13 cellular contexts compared by ENCODE assay signal in the genomic region with DNA sequence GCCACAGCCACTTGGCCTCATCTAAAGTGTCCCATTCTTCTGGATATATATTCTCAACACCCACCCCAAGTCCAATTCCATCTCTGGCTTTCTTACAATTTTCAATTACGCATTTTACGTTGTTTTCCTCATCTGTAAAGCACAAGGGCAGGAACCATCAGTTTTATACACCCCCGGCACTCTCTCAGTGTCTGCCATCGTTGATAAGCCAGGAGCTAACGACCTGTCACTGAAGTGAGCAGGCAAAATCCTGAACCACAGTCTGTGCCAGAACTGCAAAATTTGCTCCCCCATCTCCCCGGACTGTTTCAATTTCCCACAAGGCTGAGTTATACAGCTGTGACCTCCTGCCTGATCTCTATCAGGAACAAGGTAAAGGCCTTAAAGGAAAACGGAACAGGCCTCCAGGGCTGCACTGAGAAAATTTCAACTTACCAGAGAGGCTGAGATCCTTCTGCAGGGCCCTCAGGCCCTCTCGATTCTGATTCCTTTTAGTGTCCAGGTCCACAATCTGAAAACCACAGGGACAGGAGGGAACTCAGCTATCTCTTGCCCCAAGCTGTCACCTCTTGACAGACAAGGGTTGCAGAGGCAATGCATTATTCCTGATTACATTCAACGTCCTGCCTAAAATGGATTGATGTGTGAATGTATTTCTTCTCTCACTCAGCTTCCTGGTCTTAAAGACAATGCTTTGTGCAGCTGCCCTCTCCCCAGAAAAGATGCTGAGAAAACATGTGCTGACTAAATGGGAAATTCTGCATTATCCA. TPM values are rescaled to one million over a fixed set of nuclear protein-coding genes. Genes with fewer than 3 reads are reported as not detected.
DNase-seq lines count a peak whose midpoint lies in the region; ATAC-seq and TF ChIP-seq lines count a peak whose summit lies in the region.
"Had no signal": no experiment of that assay in that cellular context is flagged by ENCODE, and none has a peak within 500 bp of the region (broad histone marks: within the 10 kb centered on the region; RNA-seq: fewer than 3 reads in every experiment).

No MANE protein-coding gene starts in this region.

- no peaks in the 10 kb centered on the region for H3K9me3 ChIP-seq in CD4-positive, alpha-beta memory T cell (ENCODE audit: control insufficient read depth in 1 of 2, low read length in 2 of 2)
- H3K9me3 ChIP-seq in IMR-90 (ENCODE audit: control insufficient read depth, insufficient read depth, low read length), result peaks cover 2% of the 10 kb centered on the region; the same call in 1 of the 2 replicates
- peaks cover 0 to 5% (median 0%) of the 10 kb centered on the region in 3 experiments for H3K9me3 ChIP-seq in naive thymus-derived CD4-positive, alpha-beta T cell (ENCODE audit: control insufficient read depth in 2 of 3, low read length in 3 of 3)
- H3K9me3 ChIP-seq in trophoblast cell (ENCODE audit: insufficient read depth, low read depth, low read length), result peaks cover 9% of the 10 kb centered on the region

- no peak overlapping the region for H2BK15ac ChIP-seq in IMR-90 (ENCODE audit: low read depth, low read length)

- 72% methylated on average over 7 of the region's 9 CpGs; no CpG with 5 or more reads in 1 of the 2 experiments for WGBS in IMR-90 (ENCODE audit: extremely low coverage in 2 of 2, insufficient read length in 1 of 2), 2 experiments
- no CpG with 5 or more reads among the region's 9 CpGs for WGBS in trophoblast cell (ENCODE audit: extremely low coverage, insufficient coverage, insufficient read length)

- peak overlapping the region in 3 of 7 donors; percentile 19 to 97 (median 20) for H3K27ac Mint-ChIP-seq in CD4-positive, alpha-beta memory T cell
- H3K27ac Mint-ChIP-seq in activated naive CD8-positive, alpha-beta T cell treated with anti-CD3 and anti-CD28 coated beads, Interleukin-2, amount 10 ng/mL, durations not matched to agents 7 days and 5 days, result no peak overlapping the region
- peak overlapping the region in 5 of 9 donors; percentile 11 to 94 (median 49) for H3K27ac Mint-ChIP-seq in naive thymus-derived CD4-positive, alpha-beta T cell

- H3K79me2 ChIP-seq in trophoblast cell (ENCODE audit: control insufficient read depth, insufficient read depth, low read length, poor library complexity), result peaks cover 8% of the 10 kb centered on the region

- H3K36me3 ChIP-seq in CD4-positive, alpha-beta memory T cell (ENCODE audit: insufficient read depth, low read length), result peaks cover 42% of the 10 kb centered on the region
- H3K36me3 ChIP-seq in IMR-90 (ENCODE audit: control insufficient read depth, insufficient read depth, low read length), result peaks cover 36% of the 10 kb centered on the region
- peaks cover 22 to 52% (median 23%) of the 10 kb centered on the region in 3 experiments for H3K36me3 ChIP-seq in naive thymus-derived CD4-positive, alpha-beta T cell (ENCODE audit: control insufficient read depth in 2 of 3, insufficient read depth in 3 of 3, low read length in 3 of 3)
- H3K36me3 ChIP-seq in trophoblast cell (ENCODE audit: control insufficient read depth in 1 of 2, insufficient read depth in 2 of 2, low read length in 2 of 2), result peaks cover 26 to 38% of the 10 kb centered on the region in 2 experiments

- H3K9me1 ChIP-seq in IMR-90 (ENCODE audit: insufficient read depth, low read length), result no peaks in the 10 kb centered on the region

- no peak for TF ChIP-seq POLR2A in IMR-90 (IDR thresholded peaks at IDR 0.05; ENCODE audit: low read depth, low read length)

- H4K91ac ChIP-seq in IMR-90 (ENCODE audit: insufficient read depth, low read depth, low read length) (no peak overlapping the region), trophoblast cell (ENCODE audit: low read depth, low read length) (no peak overlapping the region)

- peak in 1 of 5 donors; percentile 33 for DNase-seq in CD4-positive, alpha-beta memory T cell
- no peak for DNase-seq in IMR-90
- DNase-seq in activated naive CD8-positive, alpha-beta T cell treated with anti-CD3 and anti-CD28 coated beads, Interleukin-2, amount 10 ng/mL, durations not matched to agents 7 days and 5 days, result no peak
- DNase-seq in naive thymus-derived CD4-positive, alpha-beta T cell, result no peak
- DNase-seq in NCI-H345 treated with DMSO at 0.1 percent for 48 hours (lab: John Stamatoyannopoulos, UW; ENCODE audit: unreplicated experiment), result no peak
- DNase-seq in trophoblast cell, result no peak
- DNase-seq: brain microvascular endothelial cell, NCI-H526 had no signal

- H2AK5ac ChIP-seq in IMR-90 (ENCODE audit: low read depth, low read length) (no peak overlapping the region), trophoblast cell (ENCODE audit: low read length) (no peak overlapping the region)

- H3K4me3 Mint-ChIP-seq in CD4-positive, alpha-beta memory T cell, result peak overlapping the region; percentile 96 to 100 (median 98)
- H3K4me3 Mint-ChIP-seq in activated naive CD8-positive, alpha-beta T cell treated with anti-CD3 and anti-CD28 coated beads, Interleukin-2, amount 10 ng/mL, durations not matched to agents 7 days and 5 days, result peak overlapping the region; percentile 99
- peak overlapping the region; percentile 90 to 100 (median 98) for H3K4me3 Mint-ChIP-seq in naive thymus-derived CD4-positive, alpha-beta T cell

- peaks cover 6 to 7% of the 10 kb centered on the region in 2 donors for H3K27me3 Mint-ChIP-seq in CD4-positive, alpha-beta memory T cell
- peaks cover 5% of the 10 kb centered on the region for H3K27me3 Mint-ChIP-seq in activated naive CD8-positive, alpha-beta T cell treated with anti-CD3 and anti-CD28 coated beads, Interleukin-2, amount 10 ng/mL, durations not matched to agents 7 days and 5 days
- H3K27me3 Mint-ChIP-seq in naive thymus-derived CD4-positive, alpha-beta T cell, result peaks cover 0 to 6% (median 0%) of the 10 kb centered on the region in 5 donors

- H3K4me1 ChIP-seq in CD4-positive, alpha-beta memory T cell (ENCODE audit: insufficient read depth, low read length), result peaks cover 23% of the 10 kb centered on the region
- H3K4me1 ChIP-seq in IMR-90 (ENCODE audit: control insufficient read depth, insufficient read depth, low read length), result peaks cover 6% of the 10 kb centered on the region
- H3K4me1 ChIP-seq in naive thymus-derived CD4-positive, alpha-beta T cell (ENCODE audit: control insufficient read depth in 2 of 2, insufficient read depth in 2 of 2, low read length in 2 of 2), result peaks cover 6 to 12% of the 10 kb centered on the region in 2 donors
- peaks cover 0 to 9% of the 10 kb centered on the region in 2 experiments for H3K4me1 ChIP-seq in trophoblast cell (ENCODE audit: control insufficient read depth in 1 of 2, insufficient read depth in 2 of 2, low read length in 2 of 2)

- H3K4ac ChIP-seq in IMR-90 (ENCODE audit: low read depth, low read length) (no peak overlapping the region), trophoblast cell (ENCODE audit: low read depth, low read length) (no peak overlapping the region)

- no peak overlapping the region for H3K56ac ChIP-seq in IMR-90 (ENCODE audit: extremely low read depth, insufficient read depth, low read length)

- H3K23ac ChIP-seq in IMR-90 (ENCODE audit: low read depth, low read length) (no peak overlapping the region), trophoblast cell (ENCODE audit: low read length) (no peak overlapping the region)

- POLR2A ChIA-PET in CD4-positive, alpha-beta memory T cell (lab: Charles Lee; ENCODE audit: partially characterized antibody), result no interaction called here
- POLR2A ChIA-PET in IMR-90 (lab: Charles Lee; ENCODE audit: unreplicated experiment), result no interaction called here
- POLR2A ChIA-PET in activated naive CD8-positive, alpha-beta T cell treated with anti-CD3 and anti-CD28 coated beads, Interleukin-2, amount 10 ng/mL, durations not matched to agents 7 days and 5 days (lab: Charles Lee), result no interaction called here
- POLR2A ChIA-PET in naive thymus-derived CD4-positive, alpha-beta T cell (lab: Charles Lee), result interaction anchor here (0.6 to 1.3 kb wide), 2 partner anchors 8 to 76 kb away, joined by 3 to 4 read pairs; no protein-coding TSS in a partner anchor

- H2BK20ac ChIP-seq in IMR-90 (ENCODE audit: low read depth, low read length), result no peak overlapping the region

- H3K79me1 ChIP-seq in IMR-90 (ENCODE audit: low read depth in 1 of 2, low read length in 2 of 2) (peaks cover 16 to 30% of the 10 kb centered on the region in 2 experiments), trophoblast cell (ENCODE audit: low read length) (peaks cover 4% of the 10 kb centered on the region)

- H2BK120ac ChIP-seq in IMR-90 (ENCODE audit: low read depth, low read length) (no peak overlapping the region), trophoblast cell (ENCODE audit: insufficient read depth, low read length, poor library complexity) (no peak overlapping the region)

- no peak overlapping the region for H4K5ac ChIP-seq in IMR-90 (ENCODE audit: low read depth, low read length)

- H2BK12ac ChIP-seq in trophoblast cell (ENCODE audit: low read length), result no peak overlapping the region

- H4K20me1 ChIP-seq in IMR-90 (ENCODE audit: insufficient read depth, low read length), result no peaks in the 10 kb centered on the region; the same call in 1 of the 2 replicates

- no peak for TF ChIP-seq CTCF in IMR-90 (conservative IDR thresholded peaks at IDR 0.05; ENCODE audit: low read depth, low read length)

- no peak for TF ChIP-seq RAD21 in IMR-90 (IDR thresholded peaks at IDR 0.05; ENCODE audit: low read length)

- H3K9ac ChIP-seq in IMR-90 (ENCODE audit: low read depth, low read length), result peak overlapping the region; percentile 6; the same call in 1 of the 2 replicates
- H3K9ac ChIP-seq in trophoblast cell (ENCODE audit: low read length), result no peak overlapping the region

- no peak overlapping the region for H2AK9ac ChIP-seq in IMR-90 (replicated peaks; ENCODE audit: low read depth, low read length, poor library complexity)

- no peaks in the 10 kb centered on the region for H3K27me3 ChIP-seq in CD4-positive, alpha-beta memory T cell (ENCODE audit: insufficient read depth, low read length)
- H3K27me3 ChIP-seq in IMR-90 (ENCODE audit: control insufficient read depth, insufficient read depth, low read length) (no peaks in the 10 kb centered on the region; the same call in 1 of the 2 replicates), trophoblast cell (ENCODE audit: insufficient read depth, low read length) (no peaks in the 10 kb centered on the region)
- H3K27me3 ChIP-seq in naive thymus-derived CD4-positive, alpha-beta T cell (ENCODE audit: control insufficient read depth in 2 of 2, insufficient read depth in 2 of 2, low read length in 2 of 2), result no peaks in the 10 kb centered on the region
- H3K27me3 ChIP-seq: brain microvascular endothelial cell had no signal

- intact Hi-C loops in CD4-positive, alpha-beta memory T cell (cut with micrococcal nuclease), result loop anchor here (5.0 kb wide), 1 partner anchor 157 kb away; a partner anchor contains a TSS
- intact Hi-C loops in IMR-90 (cut with micrococcal nuclease), result no loop called here
- intact Hi-C loops in naive thymus-derived CD4-positive, alpha-beta T cell (cut with micrococcal nuclease), result no loop called here

- no peak overlapping the region for H3K27ac ChIP-seq in CD4-positive, alpha-beta memory T cell (ENCODE audit: low read depth, low read length)
- H3K27ac ChIP-seq in IMR-90 (ENCODE audit: insufficient read depth, low read length), result no peak overlapping the region
- no peak overlapping the region for H3K27ac ChIP-seq in naive thymus-derived CD4-positive, alpha-beta T cell (ENCODE audit: low read depth, low read length)
- H3K27ac ChIP-seq in trophoblast cell (ENCODE audit: low read depth, low read length), result no peak overlapping the region
- H3K27ac ChIP-seq: brain microvascular endothelial cell had no signal

- H3K4me3 ChIP-seq in CD4-positive, alpha-beta memory T cell (ENCODE audit: low read length in 2 of 2), result no peak overlapping the region
- H3K4me3 ChIP-seq in IMR-90 (ENCODE audit: insufficient read depth, low read depth, low read length) (no peak overlapping the region; the same call in 1 of the 2 replicates), trophoblast cell (ENCODE audit: low read depth, low read length) (no peak overlapping the region)
- H3K4me3 ChIP-seq in naive thymus-derived CD4-positive, alpha-beta T cell (ENCODE audit: low read length), result no peak overlapping the region

- H3K4me1 Mint-ChIP-seq in CD4-positive, alpha-beta memory T cell, result peaks cover 22 to 40% (median 31%) of the 10 kb centered on the region in 4 donors
- peaks cover 23% of the 10 kb centered on the region for H3K4me1 Mint-ChIP-seq in activated naive CD8-positive, alpha-beta T cell treated with anti-CD3 and anti-CD28 coated beads, Interleukin-2, amount 10 ng/mL, durations not matched to agents 7 days and 5 days
- peaks cover 17 to 37% (median 35%) of the 10 kb centered on the region in 7 donors for H3K4me1 Mint-ChIP-seq in naive thymus-derived CD4-positive, alpha-beta T cell

- H2BK5ac ChIP-seq in IMR-90 (ENCODE audit: low read depth, low read length, poor library complexity, severe bottlenecking) (no peak overlapping the region), trophoblast cell (ENCODE audit: low read depth, low read length, poor library complexity) (no peak overlapping the region)

- H3K9me3 Mint-ChIP-seq in CD4-positive, alpha-beta memory T cell, result peaks cover 0 to 2% (median 0%) of the 10 kb centered on the region in 8 donors
- no peaks in the 10 kb centered on the region for H3K9me3 Mint-ChIP-seq in activated naive CD8-positive, alpha-beta T cell treated with anti-CD3 and anti-CD28 coated beads, Interleukin-2, amount 10 ng/mL, durations not matched to agents 7 days and 5 days
- H3K9me3 Mint-ChIP-seq in naive thymus-derived CD4-positive, alpha-beta T cell, result peaks cover 0 to 5% (median 0%) of the 10 kb centered on the region in 11 donors
- H3K9me3 Mint-ChIP-seq: IgD-negative memory B cell had no signal

- in situ Hi-C loops in IMR-90 (cut with MboI; ENCODE audit: low sequenced_read_pairs), result loop anchor here (10.0 kb wide), 2 partner anchors 95 to 125 kb away; no protein-coding TSS in a partner anchor

- CTCF ChIA-PET in CD4-positive, alpha-beta memory T cell (lab: Charles Lee; ENCODE audit: partially characterized antibody), result interaction anchor here (5.7 kb wide), 1 partner anchor 97 kb away, joined by 101 read pairs; no protein-coding TSS in a partner anchor
- CTCF ChIA-PET in IMR-90 (lab: Yijun Ruan, JAX), result interaction anchor here (1.1 kb wide), 1 partner anchor 104 kb away, joined by 4 read pairs; no protein-coding TSS in a partner anchor
- CTCF ChIA-PET in naive thymus-derived CD4-positive, alpha-beta T cell (lab: Charles Lee), result interaction anchor here (0.7 to 1.3 kb wide), 4 partner anchors 10 to 127 kb away, joined by 3 to 6 read pairs (median 4); no protein-coding TSS in a partner anchor

- dilution Hi-C loops in IMR-90 (cut with HindIII; ENCODE audit: low sequenced_read_pairs, unreplicated experiment), result no loop called here

- BruUV-seq in IMR-90 (replicated peaks; lab: Mats Ljungman, UMichigan), result no TSS peak

- H4K12ac ChIP-seq in trophoblast cell (ENCODE audit: low read depth, low read length), result no peak overlapping the region

- H4K8ac ChIP-seq in IMR-90 (ENCODE audit: low read depth in 2 of 2, low read length in 2 of 2), result no peak overlapping the region
- H4K8ac ChIP-seq in trophoblast cell (ENCODE audit: low read depth, low read length), result no peak overlapping the region

- no peak overlapping the region for H3K14ac ChIP-seq in IMR-90 (replicated peaks; ENCODE audit: low read depth, low read length)
- H3K14ac ChIP-seq in trophoblast cell (ENCODE audit: low read length), result no peak overlapping the region

- H2AFZ ChIP-seq in IMR-90 (replicated peaks; ENCODE audit: low read length, poor library complexity), result no peak overlapping the region
- H2AFZ ChIP-seq in trophoblast cell (ENCODE audit: insufficient read depth, low read length, poor library complexity), result no peak overlapping the region

- peaks cover 24 to 50% of the 10 kb centered on the region in 2 donors for H3K36me3 Mint-ChIP-seq in CD4-positive, alpha-beta memory T cell
- peaks cover 28% of the 10 kb centered on the region for H3K36me3 Mint-ChIP-seq in activated naive CD8-positive, alpha-beta T cell treated with anti-CD3 and anti-CD28 coated beads, Interleukin-2, amount 10 ng/mL, durations not matched to agents 7 days and 5 days
- peaks cover 3 to 30% (median 24%) of the 10 kb centered on the region in 5 donors for H3K36me3 Mint-ChIP-seq in naive thymus-derived CD4-positive, alpha-beta T cell

- H3K18ac ChIP-seq in IMR-90 (ENCODE audit: low read depth, low read length), result no peak overlapping the region
- H3K18ac ChIP-seq in trophoblast cell (ENCODE audit: low read length), result no peak overlapping the region

- ATAC-seq in IMR-90 (ENCODE audit: low read depth) (no peak), HG03520 (IDR thresholded peaks at IDR 0.05; ENCODE audit: unreplicated experiment) (no peak), GM19452 (IDR thresholded peaks at IDR 0.05; ENCODE audit: unreplicated experiment) (no peak)
- ATAC-seq in activated naive CD8-positive, alpha-beta T cell treated with anti-CD3 and anti-CD28 coated beads, Interleukin-2, amount 10 ng/mL, durations not matched to agents 7 days and 5 days (ENCODE audit: low read depth), result no peak
- ATAC-seq in naive thymus-derived CD4-positive, alpha-beta T cell, result no peak
- ATAC-seq: gastroesophageal sphincter had no signal

- no peak overlapping the region for H3K4me2 ChIP-seq in IMR-90 (ENCODE audit: low read depth, low read length)
- no peak overlapping the region for H3K4me2 ChIP-seq in trophoblast cell (ENCODE audit: low read length)

RNA-seq across cellular contexts. Expression of a gene that starts 1.8 kb away (rescaled TPM):
- 10 to 100 TPM; 12.6 to 13.8 TPM for total RNA-seq in CD4-positive, alpha-beta memory T cell
- polyA plus RNA-seq in CD4-positive, alpha-beta memory T cell, result 10 to 100 TPM; 12.7 to 16.8 TPM
- 5.0 and 5.8 TPM in 2 replicates for total RNA-seq in IMR-90 (2012; rRNA removed)
- polyA plus RNA-seq in IMR-90 (2012; rRNA removed), result 15.7 and 16.0 TPM in 2 replicates
- polyA plus RNA-seq in IMR-90 (2012; cell fraction: cytosol; rRNA removed), result 12.2 and 15.0 TPM in 2 replicates
- 6.9 and 8.3 TPM in 2 replicates for polyA plus RNA-seq in IMR-90 (2012; cell fraction: nucleus; rRNA removed; ENCODE audit: low replicate concordance)
- 10 to 100 TPM; 13.1 to 13.4 TPM for total RNA-seq in activated naive CD8-positive, alpha-beta T cell treated with anti-CD3 and anti-CD28 coated beads, Interleukin-2, amount 10 ng/mL, durations not matched to agents 7 days and 5 days
- total RNA-seq in naive thymus-derived CD4-positive, alpha-beta T cell, result 10 to 100 TPM in 3 of 5 experiments, 1 to 10 TPM in 2; 7.5 to 13.6 (median 11.4) TPM
- polyA plus RNA-seq in naive thymus-derived CD4-positive, alpha-beta T cell, result 10 to 100 TPM; 13.8 to 25.0 TPM
- polyA plus RNA-seq in trophoblast cell (2013), result 11.1 and 11.3 TPM in 2 replicates

RNA-seq across cellular contexts. Expression of a gene that starts 17.9 kb away (rescaled TPM):
- total RNA-seq in CD4-positive, alpha-beta memory T cell, result not detected
- polyA plus RNA-seq in CD4-positive, alpha-beta memory T cell, result not detected
- not detected in 2 replicates for total RNA-seq in IMR-90 (2012; rRNA removed)
- not detected in 2 replicates for polyA plus RNA-seq in IMR-90 (2012; rRNA removed)
- polyA plus RNA-seq in IMR-90 (2012; cell fraction: cytosol; rRNA removed), result not detected in 2 replicates
- polyA plus RNA-seq in IMR-90 (2012; cell fraction: nucleus; rRNA removed; ENCODE audit: low replicate concordance), result 0.01 TPM in 1 of 2 replicates, not detected in the other
- total RNA-seq in activated naive CD8-positive, alpha-beta T cell treated with anti-CD3 and anti-CD28 coated beads, Interleukin-2, amount 10 ng/mL, durations not matched to agents 7 days and 5 days, result not detected
- total RNA-seq in naive thymus-derived CD4-positive, alpha-beta T cell, result under 1 TPM in 1 of 5 experiments, not detected in 4; 0.05 TPM
- polyA plus RNA-seq in naive thymus-derived CD4-positive, alpha-beta T cell, result not detected
- polyA plus RNA-seq in trophoblast cell (2013), result 0.28 and 0.37 TPM in 2 replicates
- total RNA-seq: mucosa of gallbladder had no signal
- polyA plus RNA-seq: IgD-negative memory B cell had no signal
